8 cellular contexts compared by ENCODE assay signal in the genomic region with DNA sequence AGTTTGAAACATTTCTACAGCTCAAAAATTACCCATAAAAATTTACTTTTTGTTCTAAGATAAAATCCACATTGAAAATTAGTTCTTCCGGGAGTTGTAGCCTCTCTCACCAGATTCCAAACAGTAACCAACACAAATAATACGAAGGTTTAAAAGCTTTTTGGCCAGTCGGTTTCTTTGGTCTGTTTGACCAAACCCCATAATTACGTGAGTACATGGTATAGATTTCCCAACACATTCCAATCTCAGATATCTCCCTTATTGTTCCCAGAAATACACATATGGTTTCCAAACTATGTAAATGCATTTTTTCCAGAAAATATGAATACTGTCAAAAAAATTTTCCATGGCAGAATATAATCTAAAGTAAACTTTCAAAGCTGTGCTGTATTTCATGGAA.
"Had no signal": no experiment of that assay in that cellular context is flagged by ENCODE, and none has a peak within 500 bp of the region (broad histone marks: within the 10 kb centered on the region; RNA-seq: fewer than 3 reads in every experiment).

No MANE protein-coding gene starts in this region.

- H3K4me2 ChIP-seq: KMS-11 had no signal

- ATAC-seq: HepG2, K562 had no signal

- H3K27ac ChIP-seq: HL-60, KMS-11 had no signal

- DNase-seq: IMR-90, Karpas-422, KBM-7, KG1 had no signal

- H3K4me3 ChIP-seq: K562 had no signal
